In the genomic region with DNA sequence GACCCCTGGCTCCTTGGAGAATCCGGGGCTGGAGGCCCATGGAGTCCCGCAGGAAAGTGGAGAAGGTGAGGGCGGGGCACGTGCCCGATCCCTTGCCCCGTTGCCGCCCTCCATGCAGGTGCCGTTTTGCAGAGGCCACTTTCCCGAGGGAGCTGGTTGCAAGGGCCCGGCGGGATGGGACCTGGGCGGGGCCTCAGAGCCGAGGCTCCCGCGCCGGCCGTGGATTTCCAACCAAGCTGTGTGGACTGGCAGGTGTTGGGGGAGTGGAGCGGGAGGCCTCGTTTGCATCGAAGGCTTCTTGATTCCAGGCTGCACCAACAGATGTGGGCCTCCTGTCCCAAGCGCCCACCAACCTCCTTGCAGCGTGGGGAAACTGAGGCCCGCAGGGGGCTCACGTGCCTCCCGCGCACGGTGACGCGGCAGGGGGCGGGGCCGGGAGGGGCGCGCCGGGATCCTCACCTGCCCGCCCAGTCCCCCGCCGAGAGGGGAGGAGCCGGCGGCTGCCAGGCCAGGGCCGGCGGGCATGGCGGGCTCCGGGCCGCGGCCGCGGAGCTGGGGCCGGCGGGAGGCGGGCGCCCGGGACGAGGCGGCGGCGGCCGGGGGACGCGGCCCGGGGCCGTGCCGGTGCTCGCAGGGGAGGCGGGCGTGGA, we compare ENCODE assay signal across 8 cellular contexts. TPM values are rescaled to one million over a fixed set of nuclear protein-coding genes. Genes with fewer than 3 reads are reported as not detected.
DNase-seq lines count a peak whose midpoint lies in the region; ATAC-seq and TF ChIP-seq lines count a peak whose summit lies in the region.

No MANE protein-coding gene starts in this region.

- H3K4me2 ChIP-seq in skeletal muscle satellite cell (ENCODE audit: low read length): peak overlapping the region; percentile 91

- H3K9me3 ChIP-seq in right atrium auricular region (no peaks in the 10 kb centered on the region), skeletal muscle satellite cell (replicated peaks; ENCODE audit: low read length) (no peaks in the 10 kb centered on the region)

- H3K9ac ChIP-seq in skeletal muscle satellite cell (ENCODE audit: low read depth, low read length): peak overlapping the region; percentile 84

- peaks cover 0 to 24% of the 10 kb centered on the region in 2 donors for H3K4me1 ChIP-seq in right atrium auricular region
- peaks cover 16% of the 10 kb centered on the region for H3K4me1 ChIP-seq in skeletal muscle satellite cell (ENCODE audit: control insufficient read depth, insufficient read depth, low read length)

- peaks cover 30% of the 10 kb centered on the region for H3K36me3 Mint-ChIP-seq in HFFc6 (ENCODE audit: low read depth)
- H3K36me3 Mint-ChIP-seq in activated naive CD4-positive, alpha-beta T cell treated with anti-CD3 and anti-CD28 coated beads, Interleukin-2, amount 10 ng/mL, durations not matched to agents 7 days and 5 days: peaks cover 50% of the 10 kb centered on the region

- no peak for ATAC-seq in GM19397 (IDR thresholded peaks at IDR 0.05; ENCODE audit: unreplicated experiment)
- ATAC-seq in HG02852 (IDR thresholded peaks at IDR 0.05; ENCODE audit: unreplicated experiment): no peak

- H3K27ac Mint-ChIP-seq in HFFc6: no peak overlapping the region
- H3K27ac Mint-ChIP-seq in activated naive CD4-positive, alpha-beta T cell treated with anti-CD3 and anti-CD28 coated beads, Interleukin-2, amount 10 ng/mL, durations not matched to agents 7 days and 5 days: peak overlapping the region; percentile 76

- no peaks in the 10 kb centered on the region for H3K27me3 ChIP-seq in right atrium auricular region
- H3K27me3 ChIP-seq in skeletal muscle satellite cell (ENCODE audit: control insufficient read depth, insufficient read depth, low read length): no peaks in the 10 kb centered on the region

- peaks cover 14% of the 10 kb centered on the region; the same call in 1 of the 2 replicates for H3K9me3 Mint-ChIP-seq in HFFc6
- no peaks in the 10 kb centered on the region for H3K9me3 Mint-ChIP-seq in activated naive CD4-positive, alpha-beta T cell treated with anti-CD3 and anti-CD28 coated beads, Interleukin-2, amount 10 ng/mL, durations not matched to agents 7 days and 5 days

- H3K36me3 ChIP-seq in right atrium auricular region: peaks cover 16% of the 10 kb centered on the region
- peaks cover 27% of the 10 kb centered on the region for H3K36me3 ChIP-seq in skeletal muscle satellite cell (ENCODE audit: insufficient read depth, low read length)

- H3K27ac ChIP-seq in right atrium auricular region: no peak overlapping the region

- peaks cover 3% of the 10 kb centered on the region for H3K27me3 Mint-ChIP-seq in HFFc6 (ENCODE audit: insufficient read depth)
- H3K27me3 Mint-ChIP-seq in activated naive CD4-positive, alpha-beta T cell treated with anti-CD3 and anti-CD28 coated beads, Interleukin-2, amount 10 ng/mL, durations not matched to agents 7 days and 5 days: no peaks in the 10 kb centered on the region

- H3K4me1 Mint-ChIP-seq in HFFc6 (ENCODE audit: low read depth): peaks cover 18% of the 10 kb centered on the region
- peaks cover 60% of the 10 kb centered on the region for H3K4me1 Mint-ChIP-seq in activated naive CD4-positive, alpha-beta T cell treated with anti-CD3 and anti-CD28 coated beads, Interleukin-2, amount 10 ng/mL, durations not matched to agents 7 days and 5 days

- DNase-seq in COLO668 (lab: John Stamatoyannopoulos, UW; ENCODE audit: unreplicated experiment): peak; percentile 85
- no peak for DNase-seq in HFFc6
- DNase-seq in activated naive CD4-positive, alpha-beta T cell treated with anti-CD3 and anti-CD28 coated beads, Interleukin-2, amount 10 ng/mL, durations not matched to agents 7 days and 5 days: peak; percentile 45
- no peak for DNase-seq in right atrium auricular region (ENCODE audit: low spot score)
- DNase-seq in activated gamma-delta T cell (lab: John Stamatoyannopoulos, UW): no peak

- H3K4me3 ChIP-seq in right atrium auricular region (peak overlapping the region; percentile 32 to 61), skeletal muscle satellite cell (ENCODE audit: low read length) (peak overlapping the region; percentile 74)

- TF ChIP-seq CTCF in HFFc6 (IDR thresholded peaks at IDR 0.05) (no peak), right atrium auricular region (IDR thresholded peaks at IDR 0.05) (no peak)

- H3K4me3 Mint-ChIP-seq in HFFc6: peak overlapping the region; percentile 76
- peak overlapping the region; percentile 69 for H3K4me3 Mint-ChIP-seq in activated naive CD4-positive, alpha-beta T cell treated with anti-CD3 and anti-CD28 coated beads, Interleukin-2, amount 10 ng/mL, durations not matched to agents 7 days and 5 days

- CTCF ChIA-PET in activated naive CD4-positive, alpha-beta T cell treated with anti-CD3 and anti-CD28 coated beads, Interleukin-2, amount 10 ng/mL, durations not matched to agents 7 days and 5 days (lab: Charles Lee): interaction anchor here (1.3 kb wide), 1 partner anchor 52 kb away, joined by 3 read pairs; no protein-coding TSS in a partner anchor

RNA-seq across cellular contexts. Expression of a gene that starts 24.9 kb away (rescaled TPM):
- 10 to 100 TPM; 17.6 to 25.4 (median 20.5) TPM for total RNA-seq in HFFc6 (2021; fragmentation: NEBNext Ultra II Directional; extraction: Animal tissue kit (Norgen Biotek cat#: 25700))
- 10 to 100 TPM; 20.1 to 25.2 TPM for total RNA-seq in right atrium auricular region
- total RNA-seq in skeletal muscle satellite cell (2012; rRNA removed): 16.4 and 30.4 TPM in 2 replicates

RNA-seq across cellular contexts. Expression of a gene that starts 25.8 kb away (rescaled TPM):
- total RNA-seq in HFFc6 (2021; fragmentation: NEBNext Ultra II Directional; extraction: Animal tissue kit (Norgen Biotek cat#: 25700)): 100 to 1,000 TPM; 276 to 332 (median 321) TPM
- total RNA-seq in right atrium auricular region: 100 to 1,000 TPM; 171 to 196 TPM
- total RNA-seq in skeletal muscle satellite cell (2012; rRNA removed): 109 and 111 TPM in 2 replicates

Comparison
In these comparisons a context has a peak if more than half of its experiments do, and no peak if none do; other contexts are left out.
1. DNase-seq: peak in COLO668 (single experiment) and activated naive CD4-positive, alpha-beta T cell treated with anti-CD3 and anti-CD28 coated beads, Interleukin-2, amount 10 ng/mL, durations not matched to agents 7 days and 5 days (single experiment); none in HFFc6 (single experiment), right atrium auricular region (single experiment) and activated gamma-delta T cell (single experiment).